21 cellular contexts compared by ENCODE assay signal in genomic region chr9:120654278-120654677, GRCh38. TPM values are rescaled to one million over a fixed set of nuclear protein-coding genes. Genes with fewer than 3 reads are reported as not detected.
DNase-seq lines count a peak whose midpoint lies in the region; ATAC-seq, FAIRE-seq and TF ChIP-seq lines count a peak whose summit lies in the region.
"Had no signal": no experiment of that assay in that cellular context is flagged by ENCODE, and none has a peak within 500 bp of the region (broad histone marks: within the 10 kb centered on the region; RNA-seq: fewer than 3 reads in every experiment).

No MANE protein-coding gene starts in this region.

- dilution Hi-C loops in keratinocyte (cut with MboI; ENCODE audit: extremely low pct_ligation_motif_present, low sequenced_read_pairs): no loop called here

- H3K4me3 ChIP-seq in bronchial epithelial cell (ENCODE audit: low read depth, low read length) (no peak overlapping the region), keratinocyte (ENCODE audit: control insufficient read depth in 2 of 3, extremely low read depth in 1 of 3, insufficient read depth in 2 of 3, low read depth in 1 of 3, low read length in 3 of 3) (no peak overlapping the region)
- H3K4me3 ChIP-seq: GM12878, Peyer's patch, SJCRH30 had no signal

- peaks cover 8% of the 10 kb centered on the region for H3K4me1 Mint-ChIP-seq in activated T-helper 1 cell treated with anti-CD3 and anti-CD28 coated beads, Interleukin-12 subunit alpha, Interleukin-12 subunit beta, Interleukin-2, Interleukin-4 antibody, amounts not matched to agents 30 ng/mL and 10 ng/mL and 1 ng/mL, durations not matched to agents 14 hours and 24 hours and 36 hours (ENCODE audit: low read depth)

- no peak overlapping the region for H3K27ac Mint-ChIP-seq in activated T-helper 1 cell treated with anti-CD3 and anti-CD28 coated beads, Interleukin-12 subunit alpha, Interleukin-12 subunit beta, Interleukin-2, Interleukin-4 antibody, amounts not matched to agents 30 ng/mL and 10 ng/mL and 1 ng/mL, durations not matched to agents 14 hours and 24 hours and 36 hours
- H3K27ac Mint-ChIP-seq: T-cell had no signal

- no peak for ATAC-seq in HG02678 (IDR thresholded peaks at IDR 0.05; ENCODE audit: unreplicated experiment)
- ATAC-seq: T-cell had no signal

- H3K9me3 Mint-ChIP-seq in activated T-helper 1 cell treated with anti-CD3 and anti-CD28 coated beads, Interleukin-12 subunit alpha, Interleukin-12 subunit beta, Interleukin-2, Interleukin-4 antibody, amounts not matched to agents 30 ng/mL and 10 ng/mL and 1 ng/mL, durations not matched to agents 14 hours and 24 hours and 36 hours: no peaks in the 10 kb centered on the region
- H3K9me3 Mint-ChIP-seq: T-cell had no signal

- in situ Hi-C loops in ACHN (cut with HindIII; ENCODE audit: low pct_ligation_motif_present, low pct_unique_long_range_greater_than_20kb, low sequenced_read_pairs): no loop called here

- H3K27me3 Mint-ChIP-seq in activated T-helper 1 cell treated with anti-CD3 and anti-CD28 coated beads, Interleukin-12 subunit alpha, Interleukin-12 subunit beta, Interleukin-2, Interleukin-4 antibody, amounts not matched to agents 30 ng/mL and 10 ng/mL and 1 ng/mL, durations not matched to agents 14 hours and 24 hours and 36 hours (ENCODE audit: insufficient read depth): no peaks in the 10 kb centered on the region
- H3K27me3 Mint-ChIP-seq: T-cell had no signal

- H3K36me3 Mint-ChIP-seq in activated T-helper 1 cell treated with anti-CD3 and anti-CD28 coated beads, Interleukin-12 subunit alpha, Interleukin-12 subunit beta, Interleukin-2, Interleukin-4 antibody, amounts not matched to agents 30 ng/mL and 10 ng/mL and 1 ng/mL, durations not matched to agents 14 hours and 24 hours and 36 hours (ENCODE audit: low read depth): no peaks in the 10 kb centered on the region

- no peak overlapping the region for H2AFZ ChIP-seq in keratinocyte (ENCODE audit: control insufficient read depth, low read length)

- no peak overlapping the region for H3K4me2 ChIP-seq in keratinocyte (ENCODE audit: control insufficient read depth, extremely low read depth, insufficient read depth, low read depth, low read length)

- no peak overlapping the region for H3K9ac ChIP-seq in keratinocyte (ENCODE audit: control insufficient read depth, extremely low read depth, insufficient read depth, low read length)

- TF ChIP-seq CTCF in bronchial epithelial cell (IDR thresholded peaks at IDR 0.05; ENCODE audit: insufficient read depth, low read length, severe bottlenecking) (no peak), keratinocyte (optimal IDR thresholded peaks at IDR 0.05 in 1 of 3, IDR thresholded peaks at IDR 0.05 in 1 of 3, conservative IDR thresholded peaks at IDR 0.05 in 1 of 3; ENCODE audit: extremely low read depth in 1 of 3, insufficient read depth in 2 of 3, low read length in 3 of 3) (no peak)

- H3K27me3 ChIP-seq in bronchial epithelial cell (ENCODE audit: control insufficient read depth, insufficient read depth, low read length) (no peaks in the 10 kb centered on the region), keratinocyte (ENCODE audit: control insufficient read depth, extremely low read depth, insufficient read depth, low read length) (no peaks in the 10 kb centered on the region)
- H3K27me3 ChIP-seq: BE2C, Peyer's patch, SJCRH30 had no signal

- no peaks in the 10 kb centered on the region for H3K36me3 ChIP-seq in bronchial epithelial cell (ENCODE audit: control insufficient read depth, insufficient read depth, low read length)
- H3K36me3 ChIP-seq in keratinocyte (ENCODE audit: control insufficient read depth in 2 of 2, extremely low read depth in 1 of 2, insufficient read depth in 2 of 2, low read length in 2 of 2): no peaks in the 10 kb centered on the region
- H3K36me3 ChIP-seq: BE2C, Peyer's patch, SJCRH30 had no signal

- peak overlapping the region; percentile 25 for H3K27ac ChIP-seq in keratinocyte (ENCODE audit: control insufficient read depth, insufficient read depth, low read length)
- H3K27ac ChIP-seq: Peyer's patch, SJCRH30 had no signal

- peaks cover 2% of the 10 kb centered on the region for H3K79me2 ChIP-seq in keratinocyte (ENCODE audit: control insufficient read depth, insufficient read depth, low read length)

- intact Hi-C loops in activated T-helper 1 cell treated with anti-CD3 and anti-CD28 coated beads, Interleukin-12 subunit alpha, Interleukin-12 subunit beta, Interleukin-2, Interleukin-4 antibody, amounts not matched to agents 30 ng/mL and 10 ng/mL and 1 ng/mL, durations not matched to agents 14 hours and 24 hours and 36 hours (cut with micrococcal nuclease): no loop called here

- DNase-seq in ACHN (peak; percentile 13), HCEC 1CT (peak; percentile 8), bronchial epithelial cell (ENCODE audit: low read depth) (peak; percentile 68), keratinocyte (ENCODE audit: low read depth, low spot score) (no peak), amygdala (lab: John Stamatoyannopoulos, UW) (no peak)
- DNase-seq in activated T-helper 1 cell treated with anti-CD3 and anti-CD28 coated beads, Interleukin-12 subunit alpha, Interleukin-12 subunit beta, Interleukin-2, Interleukin-4 antibody, amounts not matched to agents 30 ng/mL and 10 ng/mL and 1 ng/mL, durations not matched to agents 14 hours and 24 hours and 36 hours (ENCODE audit: low spot score): no peak
- DNase-seq: BE2C, DMS79 treated with DMSO at 0.1 percent for 48 hours, KBM-7, NCI-H1092 treated with DMSO at 0.1 percent for 48 hours, NCI-H146, NCI-H2029 treated with DMSO at 0.1 percent for 48 hours, NCI-H2171, NCI-H345, NCI-H524 treated with DMSO at 0.1 percent for 48 hours, NCI-H82, SJCRH30, T-cell had no signal

- FAIRE-seq in bronchial epithelial cell (lab: Jason Lieb, UNC) (no peak), keratinocyte (lab: Jason Lieb, UNC) (no peak)
- FAIRE-seq: GM12878 had no signal

- no peak overlapping the region for H3K4me3 Mint-ChIP-seq in activated T-helper 1 cell treated with anti-CD3 and anti-CD28 coated beads, Interleukin-12 subunit alpha, Interleukin-12 subunit beta, Interleukin-2, Interleukin-4 antibody, amounts not matched to agents 30 ng/mL and 10 ng/mL and 1 ng/mL, durations not matched to agents 14 hours and 24 hours and 36 hours
- H3K4me3 Mint-ChIP-seq: T-cell had no signal

- peaks cover 14% of the 10 kb centered on the region for H3K4me1 ChIP-seq in keratinocyte (ENCODE audit: control insufficient read depth, extremely low read depth, insufficient read depth, low read length)
- H3K4me1 ChIP-seq: Peyer's patch had no signal

- no peaks in the 10 kb centered on the region for H3K9me1 ChIP-seq in keratinocyte (ENCODE audit: control insufficient read depth, extremely low read depth, insufficient read depth, low read length)

- no peaks in the 10 kb centered on the region for H4K20me1 ChIP-seq in keratinocyte (ENCODE audit: control insufficient read depth, extremely low read depth, insufficient read depth, low read length)

- H3K9me3 ChIP-seq in keratinocyte (ENCODE audit: control insufficient read depth, low read depth, low read length): no peaks in the 10 kb centered on the region
- H3K9me3 ChIP-seq: BE2C, Peyer's patch, SJCRH30 had no signal

RNA-seq across cellular contexts. Expression of gene MEGF9, which starts 60.0 kb away (rescaled TPM):
- 4.7 and 5.9 TPM in 2 replicates for total RNA-seq in bronchial epithelial cell
- 8.2 to 11.2 TPM (median 9.8 TPM) in 3 replicates for polyA plus RNA-seq in keratinocyte
- 5.3 TPM for polyA plus RNA-seq in keratinocyte (2011; ENCODE audit: low read depth)
- 8.2 and 14.9 TPM in 2 replicates for polyA plus RNA-seq in keratinocyte (2011; cell fraction: cytosol; rRNA removed)
- 17.2 and 19.9 TPM in 2 replicates for polyA plus RNA-seq in keratinocyte (2011; cell fraction: nucleus; rRNA removed)
- polyA plus RNA-seq in keratinocyte (2012; ENCODE audit: low replicate concordance): 8.2 and 12.3 TPM in 2 replicates
- 3.7 to 10.6 TPM (median 10.6 TPM) in 3 replicates for polyA minus RNA-seq in keratinocyte
- 12.1 TPM for polyA minus RNA-seq in keratinocyte (2011; cell fraction: cytosol; rRNA and poly(A)+ RNA removed)
- 13.2 and 24.9 TPM in 2 replicates for polyA minus RNA-seq in keratinocyte (2011; cell fraction: nucleus; rRNA and poly(A)+ RNA removed)
- 5.4 and 5.9 TPM in 2 replicates for total RNA-seq in activated T-helper 1 cell treated with anti-CD3 and anti-CD28 coated beads, Interleukin-12 subunit alpha, Interleukin-12 subunit beta, Interleukin-2, Interleukin-4 antibody, amounts not matched to agents 30 ng/mL and 10 ng/mL and 1 ng/mL, durations not matched to agents 14 hours and 24 hours and 36 hours

Comparison
In these comparisons a context has a peak if more than half of its experiments do, and no peak if none do; other contexts are left out.
1. DNase-seq: peak in ACHN (single experiment), HCEC 1CT (single experiment) and bronchial epithelial cell (single experiment); none in keratinocyte (single experiment), amygdala (0 of 56) and activated T-helper 1 cell treated with anti-CD3 and anti-CD28 coated beads, Interleukin-12 subunit alpha, Interleukin-12 subunit beta, Interleukin-2, Interleukin-4 antibody, amounts not matched to agents 30 ng/mL and 10 ng/mL and 1 ng/mL, durations not matched to agents 14 hours and 24 hours and 36 hours (single experiment).